In genomic region chr4:87985097-87985886, GRCh38 we compare ENCODE assay signal across 7 cellular contexts. TPM values are rescaled to one million over a fixed set of nuclear protein-coding genes. Genes with fewer than 3 reads are reported as not detected.
DNase-seq lines count a peak whose midpoint lies in the region; ATAC-seq, FAIRE-seq and TF ChIP-seq lines count a peak whose summit lies in the region.

No MANE protein-coding gene starts in this region.

- H3K9me3 ChIP-seq in colonic mucosa (no peaks in the 10 kb centered on the region), HepG2 (ENCODE audit: low read length) (no peaks in the 10 kb centered on the region), thoracic aorta (no peaks in the 10 kb centered on the region)

- no peaks in the 10 kb centered on the region for H3K4me1 ChIP-seq in colonic mucosa
- peaks cover 8% of the 10 kb centered on the region for H3K4me1 ChIP-seq in HepG2 (ENCODE audit: insufficient read depth, low read length)
- H3K4me1 ChIP-seq in thoracic aorta (ENCODE audit: control insufficient read depth in 1 of 2, low read depth in 2 of 2), result no peaks in the 10 kb centered on the region

- H4K20me1 ChIP-seq in HepG2 (ENCODE audit: insufficient read depth, low read length), result no peaks in the 10 kb centered on the region

- FAIRE-seq in HepG2 (lab: Jason Lieb, UNC), result peak; percentile 56

- TF ChIP-seq RAD21 in HepG2 (CRISPR knock-in tag; IDR thresholded peaks at IDR 0.05), result peak; percentile 78

- intact Hi-C loops in colonic mucosa (cut with DNase I) (no loop called here), HepG2 (cut with micrococcal nuclease; ENCODE audit: unreplicated experiment) (loop anchor here (1.0 to 5.0 kb wide), 2 partner anchors 132 to 308 kb away; no protein-coding TSS in a partner anchor)

- DNase-seq in GM03348 (ENCODE audit: low spot score) (peak; percentile 64), Kasumi-1 (lab: John Stamatoyannopoulos, UW) (peak; percentile 52 to 63), SW480 (ENCODE audit: low spot score) (peak; percentile 56), colonic mucosa (peak; percentile 43), HepG2 (ENCODE audit: low spot score) (peak; percentile 70), thoracic aorta (ENCODE audit: low spot score) (no peak)

- peak overlapping the region; percentile 48 for H2AFZ ChIP-seq in HepG2 (ENCODE audit: low read length)

- peak overlapping the region; percentile 30 for H3K4me2 ChIP-seq in HepG2 (ENCODE audit: low read depth, low read length)

- TF ChIP-seq CTCF in colonic mucosa (IDR thresholded peaks at IDR 0.05) (peak; percentile 46), HepG2 (CRISPR knock-in tag; IDR thresholded peaks at IDR 0.05) (peak; percentile 99), thoracic aorta (IDR thresholded peaks at IDR 0.05) (peak; percentile 34)

- no TSS peak for BruUV-seq in HepG2 (replicated peaks; lab: Mats Ljungman, UMichigan)

- no peak for TF ChIP-seq EP300 in HepG2 (IDR thresholded peaks at IDR 0.05; ENCODE audit: low read depth in 2 of 2, low read length in 2 of 2)
- no peak for TF ChIP-seq EP300 in HepG2 (CRISPR knock-in tag; IDR thresholded peaks at IDR 0.05; ENCODE audit: borderline replicate concordance)

- H3K9ac ChIP-seq in colonic mucosa (ENCODE audit: low read depth in 2 of 2, low read length in 2 of 2) (no peak overlapping the region), HepG2 (ENCODE audit: insufficient read depth, low read depth, low read length) (no peak overlapping the region)

- no peak for TF ChIP-seq POLR2A in HepG2 (IDR thresholded peaks at IDR 0.05; ENCODE audit: insufficient read depth in 1 of 2, low read depth in 2 of 2, low read length in 2 of 2)

- H3K27me3 ChIP-seq in colonic mucosa, result no peaks in the 10 kb centered on the region
- H3K27me3 ChIP-seq in HepG2 (ENCODE audit: control insufficient read depth in 1 of 2, insufficient read depth in 2 of 2, low read length in 2 of 2), result peaks cover 0 to 5% of the 10 kb centered on the region in 2 experiments; a peak in 2 of 5 replicates
- no peaks in the 10 kb centered on the region for H3K27me3 ChIP-seq in thoracic aorta (replicated peaks; ENCODE audit: insufficient read depth)

- no peaks in the 10 kb centered on the region for H3K79me2 ChIP-seq in HepG2 (ENCODE audit: insufficient read depth, low read length)

- WGBS in HepG2 (ENCODE audit: low lambda C conversion rate), result 0% methylated on average over 1 of the region's 1 CpG

- H3K27ac ChIP-seq in colonic mucosa (no peak overlapping the region), HepG2 (ENCODE audit: extremely low read length, insufficient read depth, low read length) (no peak overlapping the region), thoracic aorta (no peak overlapping the region)

- in situ Hi-C loops in HepG2 (cut with HindIII; ENCODE audit: extremely low pct_ligation_motif_present, low pct_unique_long_range_greater_than_20kb), result loop anchor here (25.0 kb wide), 2 partner anchors 298 to 448 kb away; partner anchors contain the start of gene SPARCL1

- CTCF ChIA-PET in HepG2 (lab: Yijun Ruan, JAX; ENCODE audit: low intra/inter-chr PET ratio, low total read pairs), result interaction anchor here (0.6 to 1.5 kb wide), 2 partner anchors 132 to 136 kb away, joined by 3 to 18 read pairs; no protein-coding TSS in a partner anchor

- H3K4me3 ChIP-seq in colonic mucosa (no peak overlapping the region), HepG2 (replicated peaks in 1 of 3; ENCODE audit: insufficient read depth in 1 of 3, low read depth in 2 of 3, low read length in 3 of 3) (no peak overlapping the region), thoracic aorta (no peak overlapping the region)

- H3K36me3 ChIP-seq in colonic mucosa, result no peaks in the 10 kb centered on the region
- peaks cover 1 to 17% of the 10 kb centered on the region in 2 experiments; a peak in 2 of 5 replicates for H3K36me3 ChIP-seq in HepG2 (replicated peaks in 1 of 2; ENCODE audit: control insufficient read depth in 1 of 2, insufficient read depth in 2 of 2, low read length in 2 of 2)
- H3K36me3 ChIP-seq in thoracic aorta, result no peaks in the 10 kb centered on the region

- POLR2A ChIA-PET in HepG2 (lab: Yijun Ruan, JAX), result interaction anchor here (0.6 to 0.9 kb wide), 2 partner anchors 122 to 132 kb away, joined by 3 read pairs; no protein-coding TSS in a partner anchor

- ATAC-seq in GM21529 (IDR thresholded peaks at IDR 0.05; ENCODE audit: unreplicated experiment) (peak; percentile 76), HepG2 (peak; percentile 100), thoracic aorta (ENCODE audit: insufficient number of reproducible peaks, low FRiP score, low read depth) (peak; percentile 11)

TF ChIP-seq in HepG2, 621 proteins besides CTCF, POLR2A, EP300 and RAD21 (continues in another document):
- peak; percentile 17; the same call in 1 of the 2 replicates for TF ChIP-seq MAX (IDR thresholded peaks at IDR 0.05)
- peak; percentile 97 for TF ChIP-seq STAG1 (CRISPR knock-in tag; IDR thresholded peaks at IDR 0.05)
- TF ChIP-seq KDM3A (CRISPR knock-in tag; IDR thresholded peaks at IDR 0.05; ENCODE audit: low read depth), result no peak
- peak; percentile 86 for TF ChIP-seq HNRNPL (IDR thresholded peaks at IDR 0.05; ENCODE audit: low read depth, low read length)
- 0 out of 2 replicates have a peak, but pooled peaks have one; percentile 44 for TF ChIP-seq ZNF550 (CRISPR knock-in tag; IDR thresholded peaks at IDR 0.05; ENCODE audit: borderline replicate concordance)
- TF ChIP-seq ZNF580 (CRISPR knock-in tag; IDR thresholded peaks at IDR 0.05; ENCODE audit: borderline replicate concordance, low read depth), result 0 out of 2 replicates have a peak, but pooled peaks have one; percentile 42
- TF ChIP-seq FOXA1 (IDR thresholded peaks at IDR 0.05), result no peak
- TF ChIP-seq FOXA1 (CRISPR knock-in tag; IDR thresholded peaks at IDR 0.05), result peak; percentile 50; the same call in 1 of the 2 replicates

RNA-seq across cellular contexts. Expression of gene SPP1, which starts 9.8 kb away (rescaled TPM):
- total RNA-seq in colonic mucosa (10 to 100 TPM in 1 of 2 donors, 1 to 10 TPM in 1; 3.9 to 11.6 TPM), HepG2 (2016; rRNA removed; fragmentation: Illumina TruSeq; extraction: Trizol) (418 and 788 TPM in 2 replicates), thoracic aorta (10 to 100 TPM; 22.1 to 29.2 TPM)
- 44.1 and 44.9 TPM in 2 replicates for total RNA-seq in HepG2 (2016; cell fraction: cytosol; rRNA removed; fragmentation: Illumina TruSeq; extraction: Trizol; ENCODE audit: low read depth)
- 406 and 814 TPM in 2 replicates for total RNA-seq in HepG2 (2016; cell fraction: insoluble cytoplasmic fraction; rRNA removed; fragmentation: Illumina TruSeq; extraction: Trizol)
- 68.4 and 71.3 TPM in 2 replicates for total RNA-seq in HepG2 (2016; cell fraction: membrane; rRNA removed; fragmentation: Illumina TruSeq; extraction: Trizol)
- total RNA-seq in HepG2 (2016; cell fraction: nucleus; rRNA removed; fragmentation: Illumina TruSeq; extraction: Trizol), result 642 and 705 TPM in 2 replicates
- polyA plus RNA-seq in HepG2 (2011; rRNA removed), result 258 and 682 TPM in 2 replicates
- 285 and 477 TPM in 2 replicates for polyA plus RNA-seq in HepG2 (2011; cell fraction: cytosol; rRNA removed)
- polyA plus RNA-seq in HepG2 (2011; cell fraction: nucleus; rRNA removed), result 82.2 and 146 TPM in 2 replicates
- polyA plus RNA-seq in HepG2 (2012), result 66.0 and 113 TPM in 2 replicates
- 58.0 and 61.3 TPM in 2 replicates for polyA plus RNA-seq in HepG2 (2016; cell fraction: cytosol; fragmentation: Illumina TruSeq; extraction: Trizol; ENCODE audit: low read depth)
- 480 and 506 TPM in 2 replicates for polyA plus RNA-seq in HepG2 (2016; cell fraction: insoluble cytoplasmic fraction; fragmentation: Illumina TruSeq; extraction: Trizol; ENCODE audit: low read depth)
- polyA plus RNA-seq in HepG2 (2016; cell fraction: membrane; fragmentation: Illumina TruSeq; extraction: Trizol; ENCODE audit: low read depth), result 68.7 and 70.1 TPM in 2 replicates
- polyA plus RNA-seq in HepG2 (2016; cell fraction: nucleus; fragmentation: Illumina TruSeq; extraction: Trizol; ENCODE audit: insufficient read depth, low read depth), result 1,156 and 1,237 TPM in 2 replicates
- 457 TPM in 1 of 2 replicates, not detected in the other for polyA minus RNA-seq in HepG2 (2011; rRNA and poly(A)+ RNA removed; ENCODE audit: low replicate concordance)
- 146 and 227 TPM in 2 replicates for polyA minus RNA-seq in HepG2 (2011; cell fraction: cytosol; rRNA and poly(A)+ RNA removed)
- polyA minus RNA-seq in HepG2 (2011; cell fraction: nucleus; rRNA and poly(A)+ RNA removed), result 50.8 and 72.7 TPM in 2 replicates

RNA-seq across cellular contexts. Expression of gene PKD2, which starts 22.1 kb away (rescaled TPM):
- 1 to 10 TPM; 5.9 to 9.2 TPM for total RNA-seq in colonic mucosa
- total RNA-seq in HepG2 (2016; rRNA removed; fragmentation: Illumina TruSeq; extraction: Trizol), result 4.6 and 9.1 TPM in 2 replicates
- 7.4 TPM in 2 replicates for total RNA-seq in HepG2 (2016; cell fraction: cytosol; rRNA removed; fragmentation: Illumina TruSeq; extraction: Trizol; ENCODE audit: low read depth)
- 5.6 and 10.8 TPM in 2 replicates for total RNA-seq in HepG2 (2016; cell fraction: insoluble cytoplasmic fraction; rRNA removed; fragmentation: Illumina TruSeq; extraction: Trizol)
- total RNA-seq in HepG2 (2016; cell fraction: membrane; rRNA removed; fragmentation: Illumina TruSeq; extraction: Trizol), result 3.7 and 5.3 TPM in 2 replicates
- 16.9 and 18.7 TPM in 2 replicates for total RNA-seq in HepG2 (2016; cell fraction: nucleus; rRNA removed; fragmentation: Illumina TruSeq; extraction: Trizol)
- polyA plus RNA-seq in HepG2 (2011; rRNA removed), result 5.3 and 5.6 TPM in 2 replicates
- 1.5 and 2.1 TPM in 2 replicates for polyA plus RNA-seq in HepG2 (2011; cell fraction: cytosol; rRNA removed)
- 10.9 and 16.0 TPM in 2 replicates for polyA plus RNA-seq in HepG2 (2011; cell fraction: nucleus; rRNA removed)
- polyA plus RNA-seq in HepG2 (2012), result 2.9 and 3.0 TPM in 2 replicates
- 0.50 and 0.62 TPM in 2 replicates for polyA plus RNA-seq in HepG2 (2016; cell fraction: cytosol; fragmentation: Illumina TruSeq; extraction: Trizol; ENCODE audit: low read depth)
- polyA plus RNA-seq in HepG2 (2016; cell fraction: insoluble cytoplasmic fraction; fragmentation: Illumina TruSeq; extraction: Trizol; ENCODE audit: low read depth), result 3.5 and 3.6 TPM in 2 replicates
- 1.1 and 1.4 TPM in 2 replicates for polyA plus RNA-seq in HepG2 (2016; cell fraction: membrane; fragmentation: Illumina TruSeq; extraction: Trizol; ENCODE audit: low read depth)
- 28.6 and 32.6 TPM in 2 replicates for polyA plus RNA-seq in HepG2 (2016; cell fraction: nucleus; fragmentation: Illumina TruSeq; extraction: Trizol; ENCODE audit: insufficient read depth, low read depth)
- 8.0 and 11.0 TPM in 2 replicates for polyA minus RNA-seq in HepG2 (2011; rRNA and poly(A)+ RNA removed; ENCODE audit: low replicate concordance)
- polyA minus RNA-seq in HepG2 (2011; cell fraction: cytosol; rRNA and poly(A)+ RNA removed), result 2.7 and 4.8 TPM in 2 replicates
- polyA minus RNA-seq in HepG2 (2011; cell fraction: nucleus; rRNA and poly(A)+ RNA removed), result 24.5 and 25.1 TPM in 2 replicates
- total RNA-seq in thoracic aorta, result 100 to 1,000 TPM; 254 to 259 TPM

Comparison
In these comparisons a context has a peak if more than half of its experiments do, and no peak if none do; other contexts are left out.
1. ATAC-seq: peak in every context shown above with its lines; median percentile 100 in HepG2; 76 in GM21529; 11 in thoracic aorta.
2. CTCF ChIP-seq: peak in every context shown above with its lines; median percentile 99 in HepG2; 46 in colonic mucosa; 34 in thoracic aorta.
3. RNA of gene PKD2, which starts 22.1 kb away (total RNA-seq): 254 to 259 TPM in thoracic aorta; 5.9 to 9.2 TPM in colonic mucosa and 3.7 to 18.7 TPM in HepG2; every median in the first group is over 10 times any median in the second.